In genomic region chr22:38491707-38492348, GRCh38 we compare ENCODE assay signal across 24 cellular contexts. TPM values are rescaled to one million over a fixed set of nuclear protein-coding genes. Genes with fewer than 3 reads are reported as not detected.
DNase-seq lines count a peak whose midpoint lies in the region; ATAC-seq and TF ChIP-seq lines count a peak whose summit lies in the region.
"Had no signal": no experiment of that assay in that cellular context is flagged by ENCODE, and none has a peak within 500 bp of the region (broad histone marks: within the 10 kb centered on the region; RNA-seq: fewer than 3 reads in every experiment).

No MANE protein-coding gene starts in this region.

- ATAC-seq in GM18867 (IDR thresholded peaks at IDR 0.05; ENCODE audit: unreplicated experiment), result no peak
- ATAC-seq: activated T-helper 17 cell treated with anti-CD3 and anti-CD28 coated beads, Interleukin-2, amount 50 U/mL, for 72 hours had no signal

- TF ChIP-seq CTCF in cardiac muscle cell (IDR thresholded peaks at IDR 0.05; ENCODE audit: low read depth, low read length) (no peak), right atrium auricular region (IDR thresholded peaks at IDR 0.05) (no peak), VCaP (conservative IDR thresholded peaks at IDR 0.05) (no peak), liver (IDR thresholded peaks at IDR 0.05; ENCODE audit: low read depth, low read length, missing input control) (no peak)

- H3K36me3 ChIP-seq in cardiac muscle cell, result peaks cover 94% of the 10 kb centered on the region
- peaks cover 99% of the 10 kb centered on the region for H3K36me3 ChIP-seq in right atrium auricular region
- peaks cover 22 to 80% (median 76%) of the 10 kb centered on the region in 4 donors for H3K36me3 ChIP-seq in liver (ENCODE audit: control insufficient read depth in 4 of 4, insufficient read depth in 3 of 4, low read depth in 1 of 4, low read length in 3 of 4)

- DNase-seq in cardiac muscle cell (ENCODE audit: low read depth in 1 of 2, low spot score in 1 of 2), result no peak
- no peak for DNase-seq in right atrium auricular region (ENCODE audit: low spot score)
- DNase-seq in kidney glomerular epithelial cell (lab: John Stamatoyannopoulos, UW), result no peak
- no peak for DNase-seq in NCI-H146 treated with DMSO at 0.1 percent for 48 hours (lab: John Stamatoyannopoulos, UW; ENCODE audit: unreplicated experiment)
- DNase-seq: central memory CD4-positive, alpha-beta T cell; EL; esophagus squamous epithelium; glutamatergic neuron; Karpas-422; mammary epithelial cell; NCI-H1092; NCI-H2081; NCI-H446 treated with DMSO at 0.1 percent for 48 hours; NK-92 treated with Interleukin-12 subunit alpha and Interleukin-12 subunit beta, amount 100 ng/mL, for 24 hours; spleen; testis had no signal

- H3K9me3 ChIP-seq in cardiac muscle cell (ENCODE audit: low read depth), result no peaks in the 10 kb centered on the region
- H3K9me3 ChIP-seq in right atrium auricular region, result no peaks in the 10 kb centered on the region
- H3K9me3 ChIP-seq in liver (ENCODE audit: control insufficient read depth in 4 of 4, low read length in 3 of 4), result no peaks in the 10 kb centered on the region
- H3K9me3 ChIP-seq: esophagus squamous epithelium, spleen, testis had no signal

- no peak overlapping the region for H3K4me3 ChIP-seq in cardiac muscle cell
- no peak overlapping the region for H3K4me3 ChIP-seq in right atrium auricular region
- no peak overlapping the region for H3K4me3 ChIP-seq in liver (ENCODE audit: low read depth in 1 of 3, low read length in 3 of 3)
- H3K4me3 ChIP-seq: esophagus squamous epithelium, spleen, testis had no signal

- H3K9ac ChIP-seq in liver (ENCODE audit: low read depth in 1 of 2, low read length in 2 of 2), result no peak overlapping the region

- TF ChIP-seq RAD21 in liver (IDR thresholded peaks at IDR 0.05), result no peak

- no peaks in the 10 kb centered on the region for H3K4me1 ChIP-seq in cardiac muscle cell (ENCODE audit: low read depth)
- peaks cover 2 to 20% of the 10 kb centered on the region in 2 donors for H3K4me1 ChIP-seq in right atrium auricular region
- H3K4me1 ChIP-seq in liver (ENCODE audit: control insufficient read depth in 4 of 4, insufficient read depth in 4 of 4, low read length in 3 of 4), result peaks cover 2 to 5% (median 2%) of the 10 kb centered on the region in 4 donors
- H3K4me1 ChIP-seq: testis had no signal

- H3K27ac ChIP-seq in cardiac muscle cell (peak overlapping the region; percentile 59), right atrium auricular region (peak overlapping the region in 1 of 2 donors; percentile 63), VCaP (peak overlapping the region; percentile 3; the same call in 1 of the 2 replicates), liver (ENCODE audit: low read depth in 1 of 2, low read length in 2 of 2) (peak overlapping the region; percentile 59 to 92), temporal lobe (ENCODE audit: low read depth, low read length) (peak overlapping the region; percentile 4)

- 58% methylated on average over 5 of the region's 5 CpGs for WGBS in liver

- H3K27me3 ChIP-seq in cardiac muscle cell (no peaks in the 10 kb centered on the region), right atrium auricular region (no peaks in the 10 kb centered on the region), liver (ENCODE audit: control insufficient read depth in 4 of 4, insufficient read depth in 4 of 4, low read length in 3 of 4) (no peaks in the 10 kb centered on the region)
- H3K27me3 ChIP-seq: esophagus squamous epithelium, spleen, testis had no signal

TF ChIP-seq in liver, 16 proteins besides CTCF, POLR2A, EP300 and RAD21:
- TF ChIP-seq YY1 (IDR thresholded peaks at IDR 0.05) (no peak), FOXA1 (IDR thresholded peaks at IDR 0.05) (no peak), REST (IDR thresholded peaks at IDR 0.05) (no peak), NR2F2 (IDR thresholded peaks at IDR 0.05) (no peak), GABPA (IDR thresholded peaks at IDR 0.05 in 1 of 2, conservative IDR thresholded peaks at IDR 0.05 in 1 of 2) (no peak), ZBTB33 (IDR thresholded peaks at IDR 0.05) (no peak), HNF4G (IDR thresholded peaks at IDR 0.05) (no peak), HNF4A (conservative IDR thresholded peaks at IDR 0.05) (no peak)
TF ChIP-seq in liver: peak in this region for 0.

RNA-seq across cellular contexts. Expression of gene DDX17, which starts 14.3 kb away (rescaled TPM):
- total RNA-seq in cardiac muscle cell (682 and 855 TPM in 2 replicates), right atrium auricular region (100 to 1,000 TPM; 161 to 178 TPM), liver (100 to 1,000 TPM; 279 to 451 TPM), temporal lobe (453 TPM)
- polyA plus RNA-seq in cardiac muscle cell (53.7 and 60.4 TPM in 2 replicates), liver (10 to 100 TPM; 46.3 to 67.3 TPM)

RNA-seq across cellular contexts. Expression of gene KDELR3, which starts 23.9 kb away (rescaled TPM):
- total RNA-seq in cardiac muscle cell, result 13.1 and 19.7 TPM in 2 replicates
- 21.8 and 26.5 TPM in 2 replicates for polyA plus RNA-seq in cardiac muscle cell
- 1 to 10 TPM; 8.0 to 9.2 TPM for total RNA-seq in right atrium auricular region
- 10 to 100 TPM in 1 of 2 donors, 1 to 10 TPM in 1; 8.1 to 12.8 TPM for total RNA-seq in liver
- polyA plus RNA-seq in liver, result 10 to 100 TPM in 1 of 2 donors, 1 to 10 TPM in 1; 3.5 to 10.9 TPM
- total RNA-seq in temporal lobe, result 1.5 TPM

RNA-seq across cellular contexts. Expression of gene KCNJ4, which starts 36.8 kb away (rescaled TPM):
- 19.3 and 27.5 TPM in 2 replicates for total RNA-seq in cardiac muscle cell
- 3.2 and 4.9 TPM in 2 replicates for polyA plus RNA-seq in cardiac muscle cell
- total RNA-seq in right atrium auricular region, result 10 to 100 TPM in 1 of 2 donors, 1 to 10 TPM in 1; 7.0 to 36.7 TPM
- total RNA-seq in liver, result under 1 TPM in 1 of 2 donors, not detected in 1; 0.05 TPM
- not detected for polyA plus RNA-seq in liver
- total RNA-seq in temporal lobe, result 6.6 TPM
- total RNA-seq: activated CD8-positive, alpha-beta memory T cell treated with anti-CD3 and anti-CD28 coated beads for 36 hours; activated T-helper 17 cell treated with anti-CD3 and anti-CD28 coated beads, Interleukin-2, amount 50 U/mL, for 72 hours; esophagus squamous epithelium; HT-29; mammary epithelial cell; spleen; T-helper 2 cell treated with Interferon-gamma antibody and Interleukin-4, amounts not matched to agents 100 ng/mL and 5 ng/mL, for 36 hours had no signal
- polyA plus RNA-seq: spleen had no signal
